13 cellular contexts compared by ENCODE assay signal in genomic region chr20:49616154-49617007, GRCh38. TPM values are rescaled to one million over a fixed set of nuclear protein-coding genes. Genes with fewer than 3 reads are reported as not detected.
"Had no signal": no experiment of that assay in that cellular context is flagged by ENCODE, and none has a peak within 500 bp of the region (broad histone marks: within the 10 kb centered on the region; RNA-seq: fewer than 3 reads in every experiment).

No MANE protein-coding gene starts in this region.

- H3K36me3 ChIP-seq: prostate gland, tibial nerve had no signal

- H3K27ac ChIP-seq: epithelial cell of prostate, prostate gland, tibial nerve had no signal

- ATAC-seq: activated naive CD4-positive, alpha-beta T cell treated with anti-CD3 and anti-CD28 coated beads, Interleukin-2, amount 50 U/mL, for 72 hours; naive thymus-derived CD4-positive, alpha-beta T cell; T-helper 17 cell had no signal

- H3K27me3 ChIP-seq: tibial nerve had no signal

- H3K4me3 ChIP-seq: prostate gland, tibial nerve had no signal

- H3K9me3 ChIP-seq: prostate gland had no signal

- DNase-seq: activated CD4-positive, CD25-positive, alpha-beta regulatory T cell; activated effector memory CD4-positive, alpha-beta T cell treated with Interleukin-2 at 50 U/mL for 16 hours; activated T-cell treated with anti-CD3 and anti-CD28 coated beads, Interleukin-2, amount 50 U/mL, for 24 hours; amniotic stem cell; effector memory CD4-positive, alpha-beta T cell; immature natural killer cell; mammary epithelial cell; naive thymus-derived CD4-positive, alpha-beta T cell; T-helper 17 cell had no signal

- H3K4me1 ChIP-seq: prostate gland had no signal

RNA-seq across cellular contexts. Expression of gene PTGIS, which starts 48.4 kb away (rescaled TPM):
- total RNA-seq: T-helper 17 cell had no signal
